Comparison of ENCODE assay signal across 8 cellular contexts in the genomic region with DNA sequence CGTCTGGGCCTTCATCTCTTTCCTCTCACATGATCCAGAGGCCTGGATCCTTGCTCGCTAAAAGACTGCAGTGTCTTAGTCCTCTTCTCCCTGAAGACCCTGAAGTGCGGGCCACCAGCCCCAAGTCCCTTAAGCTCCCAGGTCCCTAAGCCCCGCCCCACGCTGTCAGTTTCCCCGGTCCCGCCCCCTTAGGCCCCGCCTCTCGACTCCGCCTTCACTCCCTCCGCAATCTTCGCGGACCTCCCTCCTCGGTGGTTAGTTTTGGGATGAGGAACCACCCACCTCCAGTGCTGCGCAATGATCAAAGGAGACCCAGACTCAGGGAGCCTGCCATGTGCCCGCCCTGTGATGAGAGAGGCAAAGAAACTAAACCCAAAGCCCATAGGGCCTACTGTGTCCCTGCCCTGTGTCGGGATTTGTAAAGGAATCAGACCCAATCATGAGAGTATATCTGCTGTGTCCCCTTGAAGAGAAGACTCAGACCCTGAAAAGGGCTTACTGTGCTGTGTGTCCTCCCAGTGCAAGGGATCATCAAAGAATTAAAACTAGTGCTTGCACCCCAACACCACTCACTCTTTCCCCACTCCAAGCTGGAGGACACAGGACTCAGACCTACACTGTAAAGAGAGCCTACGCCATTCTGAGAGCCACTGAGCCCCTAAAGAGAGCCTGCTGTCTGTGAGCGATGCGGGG. TPM values are rescaled to one million over a fixed set of nuclear protein-coding genes. Genes with fewer than 3 reads are reported as not detected.
DNase-seq lines count a peak whose midpoint lies in the region; ATAC-seq and TF ChIP-seq lines count a peak whose summit lies in the region.

No MANE protein-coding gene starts in this region.

- DNase-seq in GM03348 (ENCODE audit: low spot score), result peak; percentile 84
- peak; percentile 49 for DNase-seq in NCI-H2029 treated with DMSO at 0.1 percent for 48 hours (lab: John Stamatoyannopoulos, UW)
- peak in 44 of 61 donors; percentile 2 to 68 (median 30) for DNase-seq in caudate nucleus (lab: John Stamatoyannopoulos, UW)
- DNase-seq in left colon, result peak; percentile 89 to 95
- peak; percentile 87 to 95 for DNase-seq in stimulated activated CD4-positive, alpha-beta T cell treated with anti-CD3 and anti-CD28 coated beads, Interleukin-2, amount 100 ng/mL, for 24 hours
- DNase-seq in cortex of kidney (lab: John Stamatoyannopoulos, UW), result no peak

- intact Hi-C loops in left colon (cut with DNase I, micrococcal nuclease), result no loop called here

- TF ChIP-seq CTCF in WI38 (IDR thresholded peaks at IDR 0.05; ENCODE audit: low read depth, low read length), result no peak

- peak; percentile 15 for ATAC-seq in left colon
- no peak for ATAC-seq in GM19351 (IDR thresholded peaks at IDR 0.05; ENCODE audit: unreplicated experiment)

- peak overlapping the region; percentile 59 for H3K4me3 ChIP-seq in WI38 (ENCODE audit: low read depth, low read length)

- H3K27ac ChIP-seq in caudate nucleus (ENCODE audit: low read depth, low read length), result peak overlapping the region; percentile 44

RNA-seq across cellular contexts. Expression of a gene that starts 3.0 kb away (rescaled TPM):
- total RNA-seq in left colon, result 100 to 1,000 TPM; 725 to 901 TPM

RNA-seq across cellular contexts. Expression of a gene that starts 3.6 kb away (rescaled TPM):
- total RNA-seq in left colon, result 1 to 10 TPM in 1 of 2 donors, under 1 TPM in 1; 0.87 to 1.7 TPM

RNA-seq across cellular contexts. Expression of a gene that starts 16.3 kb away (rescaled TPM):
- total RNA-seq in left colon, result 10 to 100 TPM; 66.5 to 73.7 TPM

RNA-seq across cellular contexts. Expression of a gene that starts 21.2 kb away (rescaled TPM):
- total RNA-seq in left colon, result under 1 TPM; 0.20 to 0.27 TPM

RNA-seq across cellular contexts. Expression of a gene that starts 32.6 kb away (rescaled TPM):
- 1 to 10 TPM; 5.0 to 7.7 TPM for total RNA-seq in left colon
